In the genomic region with DNA sequence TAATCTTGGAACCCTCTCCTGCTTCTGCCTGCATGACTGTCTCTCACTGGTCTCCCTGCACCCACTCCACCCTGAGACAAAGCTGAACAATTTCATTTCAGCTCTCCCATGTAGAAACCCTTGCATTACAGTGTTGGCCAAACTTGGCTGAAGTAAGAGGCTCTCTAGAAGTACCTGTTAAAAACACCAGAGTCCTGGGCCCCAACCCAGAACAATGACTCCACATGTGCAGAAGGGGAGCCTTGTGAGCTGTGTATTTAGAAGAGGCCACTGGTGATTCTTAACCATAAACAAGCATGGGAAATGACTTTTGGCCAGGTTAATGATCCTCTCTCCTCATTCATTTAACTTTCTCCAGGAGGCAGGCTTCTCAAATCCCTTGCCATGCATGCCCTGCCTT, we compare ENCODE assay signal across 26 cellular contexts.
"Had no signal": no experiment of that assay in that cellular context is flagged by ENCODE, and none has a peak within 500 bp of the region (broad histone marks: within the 10 kb centered on the region; RNA-seq: fewer than 3 reads in every experiment).

No MANE protein-coding gene starts in this region.

- H3K4me1 ChIP-seq: left lung, right lobe of liver had no signal

- H3K9me3 ChIP-seq: colonic mucosa, neutrophil, pancreas, right lobe of liver, tibial artery had no signal

- H3K4me3 ChIP-seq: colonic mucosa, esophagus muscularis mucosa, gastroesophageal sphincter, heart left ventricle, hepatocyte, left lung, pancreas, right lobe of liver, smooth muscle cell, stomach, tibial artery had no signal

- H3K27ac Mint-ChIP-seq: dendritic cell treated with granulocyte-macrophage colony-stimulating factor and Interleukin-4, amounts not matched to agents 40 ng/mL and 50 ng/mL, for 4 days; endodermal cell; type B pancreatic cell had no signal

- DNase-seq: colonic mucosa; effector CD8-positive, alpha-beta T cell; endodermal cell; foreskin keratinocyte; heart left ventricle; kidney; left lung; mesenchymal stem cell; midbrain; naive thymus-derived CD4-positive, alpha-beta T cell; pancreas; right lobe of liver; stimulated activated CD4-positive, alpha-beta T cell treated with anti-CD3 and anti-CD28 coated beads, Interleukin-12 subunit alpha, Interleukin-12 subunit beta, amount 100 ng/mL, for 4 hours; stimulated activated CD4-positive, alpha-beta T cell treated with anti-CD3 and anti-CD28 coated beads, Interleukin-1b, Interleukin-23, amount 100 ng/mL, for 48 hours; stimulated activated CD4-positive, alpha-beta T cell treated with anti-CD3 and anti-CD28 coated beads, Interleukin-4, amount 100 ng/mL, for 1 hour; stimulated activated CD8-positive, alpha-beta memory T cell treated with anti-CD3 and anti-CD28 coated beads, Interleukin-4, amount 100 ng/mL, for 48 hours; stimulated activated naive CD4-positive, alpha-beta T cell treated with Interleukin-2 at 50 U/mL for 16 hours; stomach; tibial artery had no signal

- H3K27ac ChIP-seq: colonic mucosa, esophagus muscularis mucosa, foreskin keratinocyte, gastroesophageal sphincter, heart left ventricle, hepatocyte, left lung, neutrophil, pancreas, right lobe of liver, stomach, tibial artery had no signal

- ATAC-seq: foreskin keratinocyte; gastroesophageal sphincter; heart left ventricle; left lung; naive thymus-derived CD4-positive, alpha-beta T cell; pancreas; right lobe of liver had no signal

- H3K27me3 ChIP-seq: colonic mucosa, esophagus muscularis mucosa, foreskin keratinocyte, gastroesophageal sphincter, heart left ventricle, hepatocyte, left lung, neutrophil, pancreas, right lobe of liver, stomach, tibial artery had no signal

- H3K36me3 ChIP-seq: colonic mucosa, esophagus muscularis mucosa, heart left ventricle, left lung, neutrophil, pancreas, right lobe of liver had no signal

- H3K27me3 Mint-ChIP-seq: type B pancreatic cell had no signal

- H3K4me3 Mint-ChIP-seq: dendritic cell treated with granulocyte-macrophage colony-stimulating factor and Interleukin-4, amounts not matched to agents 40 ng/mL and 50 ng/mL, for 4 days; endodermal cell; naive thymus-derived CD4-positive, alpha-beta T cell; type B pancreatic cell had no signal
